In the genomic region with DNA sequence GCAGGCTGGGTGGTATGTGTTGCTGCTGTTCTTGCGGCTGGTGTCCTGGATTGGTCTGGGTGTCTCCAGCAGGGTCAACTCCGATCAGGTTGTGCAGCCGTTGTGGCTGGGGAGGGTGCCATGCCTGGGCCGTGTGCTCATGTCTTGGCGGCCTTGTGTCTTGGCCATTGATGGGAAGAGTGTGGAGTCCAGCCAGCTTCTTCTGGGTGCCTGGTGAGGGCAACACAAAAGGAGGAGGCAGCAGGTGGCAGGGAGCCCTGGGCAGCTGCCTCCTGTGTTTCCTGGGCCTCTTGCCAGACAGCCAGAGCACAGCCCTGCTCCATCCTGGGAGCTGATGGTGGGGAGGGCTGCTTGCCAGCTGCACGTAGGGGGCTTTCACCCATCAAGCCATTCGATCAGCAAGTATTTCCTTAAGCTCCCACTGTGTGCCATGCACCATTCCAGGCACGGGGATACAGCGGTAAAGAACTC, we compare ENCODE assay signal across 10 cellular contexts. TPM values are rescaled to one million over a fixed set of nuclear protein-coding genes. Genes with fewer than 3 reads are reported as not detected.
DNase-seq lines count a peak whose midpoint lies in the region; ATAC-seq and TF ChIP-seq lines count a peak whose summit lies in the region.
"Had no signal": no experiment of that assay in that cellular context is flagged by ENCODE, and none has a peak within 500 bp of the region (broad histone marks: within the 10 kb centered on the region; RNA-seq: fewer than 3 reads in every experiment).

No MANE protein-coding gene starts in this region.

- H3K4me2 ChIP-seq in GM23338 = no peak overlapping the region

- H3K4me1 ChIP-seq in GM23338 (ENCODE audit: insufficient read depth) (peaks cover 22% of the 10 kb centered on the region), gastrocnemius medialis (peaks cover 29 to 48% of the 10 kb centered on the region in 2 donors), upper lobe of left lung (peaks cover 18 to 30% (median 25%) of the 10 kb centered on the region in 4 donors)

- H3K9me3 Mint-ChIP-seq in GM23338 = no peaks in the 10 kb centered on the region; the same call in none of the 3 replicates
- H3K9me3 Mint-ChIP-seq in natural killer cell treated with Interleukin-12 subunit alpha and Interleukin-12 subunit beta and Interleukin-15 and Interleukin-18, amount 100 ng/mL, for 72 hours = no peaks in the 10 kb centered on the region

- peaks cover 7% of the 10 kb centered on the region for H3K36me3 ChIP-seq in GM23338 (ENCODE audit: insufficient read depth)
- peaks cover 3 to 12% of the 10 kb centered on the region in 2 donors for H3K36me3 ChIP-seq in gastrocnemius medialis
- peaks cover 0 to 7% (median 0%) of the 10 kb centered on the region in 4 donors for H3K36me3 ChIP-seq in upper lobe of left lung

- peaks cover 47% of the 10 kb centered on the region for H3K27me3 Mint-ChIP-seq in GM23338 (ENCODE audit: insufficient read depth, low read depth, poor library complexity)
- no peaks in the 10 kb centered on the region for H3K27me3 Mint-ChIP-seq in natural killer cell treated with Interleukin-12 subunit alpha and Interleukin-12 subunit beta and Interleukin-15 and Interleukin-18, amount 100 ng/mL, for 72 hours

- H3K27me3 ChIP-seq in GM23338 (ENCODE audit: insufficient read depth) = no peaks in the 10 kb centered on the region
- H3K27me3 ChIP-seq in gastrocnemius medialis = no peaks in the 10 kb centered on the region
- no peaks in the 10 kb centered on the region for H3K27me3 ChIP-seq in upper lobe of left lung

- H3K4me3 ChIP-seq in GM23338 = no peak overlapping the region
- peak overlapping the region in 1 of 4 donors; percentile 85 for H3K4me3 ChIP-seq in gastrocnemius medialis
- H3K4me3 ChIP-seq in upper lobe of left lung = no peak overlapping the region

- TF ChIP-seq EP300 in upper lobe of left lung (IDR thresholded peaks at IDR 0.05) = no peak

- TF ChIP-seq POLR2A in gastrocnemius medialis (IDR thresholded peaks at IDR 0.05) (peak in 1 of 2 donors; percentile 11), upper lobe of left lung (IDR thresholded peaks at IDR 0.05) (no peak)

- H3F3A ChIP-seq in GM23338 (replicated peaks; ENCODE audit: low read depth) = peaks cover 26% of the 10 kb centered on the region

- ATAC-seq in GM23338 (no peak), gastrocnemius medialis (peak; percentile 51 to 53), HG02610 (IDR thresholded peaks at IDR 0.05; ENCODE audit: unreplicated experiment) (no peak), upper lobe of left lung (ENCODE audit: low FRiP score in 2 of 2) (no peak)
- no peak for ATAC-seq in natural killer cell treated with Interleukin-12 subunit alpha and Interleukin-12 subunit beta and Interleukin-15 and Interleukin-18, amount 100 ng/mL, for 72 hours
- ATAC-seq: PC-3 had no signal

- peak overlapping the region; percentile 89; the same call in 1 of the 2 replicates for H3K27ac Mint-ChIP-seq in GM23338
- no peak overlapping the region for H3K27ac Mint-ChIP-seq in natural killer cell treated with Interleukin-12 subunit alpha and Interleukin-12 subunit beta and Interleukin-15 and Interleukin-18, amount 100 ng/mL, for 72 hours

- peaks cover 52% of the 10 kb centered on the region for H3K4me1 Mint-ChIP-seq in GM23338
- H3K4me1 Mint-ChIP-seq in natural killer cell treated with Interleukin-12 subunit alpha and Interleukin-12 subunit beta and Interleukin-15 and Interleukin-18, amount 100 ng/mL, for 72 hours (ENCODE audit: low read depth in 2 of 2) = peaks cover 12 to 26% of the 10 kb centered on the region in 2 donors

- peak overlapping the region; percentile 46; the same call in 1 of the 3 replicates for H3K4me3 Mint-ChIP-seq in GM23338
- no peak overlapping the region for H3K4me3 Mint-ChIP-seq in natural killer cell treated with Interleukin-12 subunit alpha and Interleukin-12 subunit beta and Interleukin-15 and Interleukin-18, amount 100 ng/mL, for 72 hours

- no peak overlapping the region for H2AFZ ChIP-seq in GM23338

- TF ChIP-seq CTCF in GM23338 (conservative IDR thresholded peaks at IDR 0.05; ENCODE audit: low read depth in 2 of 2) (no peak), gastrocnemius medialis (IDR thresholded peaks at IDR 0.05 in 4 of 5, conservative IDR thresholded peaks at IDR 0.05 in 1 of 5) (no peak), upper lobe of left lung (IDR thresholded peaks at IDR 0.05) (no peak)

- peaks cover 54% of the 10 kb centered on the region for H3K36me3 Mint-ChIP-seq in GM23338 (ENCODE audit: low read depth)
- H3K36me3 Mint-ChIP-seq in natural killer cell treated with Interleukin-12 subunit alpha and Interleukin-12 subunit beta and Interleukin-15 and Interleukin-18, amount 100 ng/mL, for 72 hours = no peaks in the 10 kb centered on the region

- in situ Hi-C loops in gastrocnemius medialis (cut with MboI; ENCODE audit: low sequenced_read_pairs in 4 of 4) = no loop called here

- H3K79me2 ChIP-seq in GM23338 (replicated peaks; ENCODE audit: insufficient read depth) = peaks cover 31% of the 10 kb centered on the region

- no peaks in the 10 kb centered on the region; the same call in 1 of the 2 replicates for H4K20me1 ChIP-seq in GM23338 (replicated peaks; ENCODE audit: insufficient read depth)

- H3K9me3 ChIP-seq in gastrocnemius medialis (no peaks in the 10 kb centered on the region), upper lobe of left lung (no peaks in the 10 kb centered on the region)

- WGBS in upper lobe of left lung, 2 donors = 77 to 78% methylated on average over 5 to 6 of the region's 9 CpGs

- intact Hi-C loops in gastrocnemius medialis (cut with DNase I; ENCODE audit: low total_unique reads) = loop anchor here (2.0 to 10.0 kb wide), 2 partner anchors 51 to 853 kb away; partner anchors contain the start of gene BMF

- DNase-seq in GM23338 (ENCODE audit: low spot score) = no peak
- peak; percentile 47 for DNase-seq in NCI-H524 treated with DMSO at 0.1 percent for 48 hours (lab: John Stamatoyannopoulos, UW)
- peak; percentile 23 for DNase-seq in fibroblast of the conjunctiva (ENCODE audit: low read depth)
- peak; percentile 90 to 97 for DNase-seq in gastrocnemius medialis
- DNase-seq in natural killer cell treated with Interleukin-12 subunit alpha and Interleukin-12 subunit beta and Interleukin-15 and Interleukin-18, amount 100 ng/mL, for 72 hours (ENCODE audit: low spot score) = no peak
- DNase-seq in stimulated activated CD4-positive, alpha-beta T cell treated with anti-CD3 and anti-CD28 coated beads, Interleukin-2, amount 100 ng/mL, for 48 hours = no peak
- DNase-seq in upper lobe of left lung = no peak
- DNase-seq: PC-3; stimulated activated CD4-positive, alpha-beta T cell treated with anti-CD3 and anti-CD28 coated beads, Interleukin-4, amount 100 ng/mL, for 24 hours had no signal

- no peaks in the 10 kb centered on the region for H3K9me2 ChIP-seq in GM23338 (ENCODE audit: insufficient read depth)

- H3K27ac ChIP-seq in GM23338 (ENCODE audit: low read depth) = peak overlapping the region; percentile 69; the same call in 1 of the 2 replicates
- H3K27ac ChIP-seq in gastrocnemius medialis = peak overlapping the region; percentile 91 to 99 (median 96)
- no peak overlapping the region for H3K27ac ChIP-seq in upper lobe of left lung

TF ChIP-seq in GM23338, 12 proteins besides CTCF, POLR2A, EP300 and RAD21:
- TF ChIP-seq POLR2AphosphoS5 (IDR thresholded peaks at IDR 0.05; ENCODE audit: low read depth) (peak; percentile 33), EZH2phosphoT487 (IDR thresholded peaks at IDR 0.05; ENCODE audit: unreplicated experiment) (no peak)

RNA-seq across cellular contexts. Expression of gene CHAC1, which starts 4.3 kb away (rescaled TPM):
- total RNA-seq in GM23338 (2014; rRNA removed; shearing (Covaris generic)) = 112 and 124 TPM in 2 replicates
- 73.0 and 74.4 TPM in 2 replicates for polyA plus RNA-seq in GM23338 (2016; fragmentation: Nextera tagmentation; extraction: Ambion mirVana)
- total RNA-seq in gastrocnemius medialis (100 to 1,000 TPM in 3 of 4 donors, 10 to 100 TPM in 1; 93.4 to 320 (median 139) TPM), upper lobe of left lung (10 to 100 TPM in 1 of 6 donors, 1 to 10 TPM in 5; 2.6 to 11.1 (median 3.4) TPM)
- 10 to 100 TPM in 1 of 2 donors, 1 to 10 TPM in 1; 7.7 to 13.1 TPM for total RNA-seq in natural killer cell treated with Interleukin-12 subunit alpha and Interleukin-12 subunit beta and Interleukin-15 and Interleukin-18, amount 100 ng/mL, for 72 hours

RNA-seq across cellular contexts. Expression of gene DLL4, which starts 28.5 kb away (rescaled TPM):
- total RNA-seq in GM23338 (2014; rRNA removed; shearing (Covaris generic)) = 0.31 and 0.62 TPM in 2 replicates
- 0.64 and 0.99 TPM in 2 replicates for polyA plus RNA-seq in GM23338 (2016; fragmentation: Nextera tagmentation; extraction: Ambion mirVana)
- total RNA-seq in gastrocnemius medialis (10 to 100 TPM in 2 of 4 donors, 1 to 10 TPM in 2; 5.9 to 15.7 (median 8.9) TPM), upper lobe of left lung (10 to 100 TPM in 5 of 6 donors, 1 to 10 TPM in 1; 9.5 to 38.0 (median 13.7) TPM)
- under 1 TPM in 1 of 2 donors, not detected in 1; 0.17 TPM for total RNA-seq in natural killer cell treated with Interleukin-12 subunit alpha and Interleukin-12 subunit beta and Interleukin-15 and Interleukin-18, amount 100 ng/mL, for 72 hours

Comparison
In these comparisons a context has a peak if more than half of its experiments do, and no peak if none do; other contexts are left out.
1. ATAC-seq: peak in gastrocnemius medialis (2 of 2); none in GM23338 (single experiment), natural killer cell treated with Interleukin-12 subunit alpha and Interleukin-12 subunit beta and Interleukin-15 and Interleukin-18, amount 100 ng/mL, for 72 hours (0 of 2), HG02610 (single experiment) and upper lobe of left lung (0 of 2).
2. DNase-seq: peak in NCI-H524 treated with DMSO at 0.1 percent for 48 hours (single experiment), fibroblast of the conjunctiva (single experiment) and gastrocnemius medialis (2 of 2); none in GM23338 (single experiment), natural killer cell treated with Interleukin-12 subunit alpha and Interleukin-12 subunit beta and Interleukin-15 and Interleukin-18, amount 100 ng/mL, for 72 hours (single experiment), stimulated activated CD4-positive, alpha-beta T cell treated with anti-CD3 and anti-CD28 coated beads, Interleukin-2, amount 100 ng/mL, for 48 hours (0 of 2) and upper lobe of left lung (0 of 2).
3. H3K27ac ChIP-seq: peak in GM23338 (single experiment) and gastrocnemius medialis (4 of 4); none in upper lobe of left lung (0 of 4).